In genomic region chr2:226888378-226888915, GRCh38 we compare ENCODE assay signal across 27 cellular contexts. TPM values are rescaled to one million over a fixed set of nuclear protein-coding genes. Genes with fewer than 3 reads are reported as not detected.
DNase-seq lines count a peak whose midpoint lies in the region; ATAC-seq and TF ChIP-seq lines count a peak whose summit lies in the region.
"Had no signal": no experiment of that assay in that cellular context is flagged by ENCODE, and none has a peak within 500 bp of the region (broad histone marks: within the 10 kb centered on the region; RNA-seq: fewer than 3 reads in every experiment).

No MANE protein-coding gene starts in this region.

- H3K36me3 ChIP-seq in RWPE2 (ENCODE audit: low read depth), result no peaks in the 10 kb centered on the region
- H3K36me3 ChIP-seq: MG63, ovary, transverse colon had no signal

- no peaks in the 10 kb centered on the region for H3K27me3 ChIP-seq in RWPE2 (ENCODE audit: insufficient read depth, poor library complexity, severe bottlenecking)
- H3K27me3 ChIP-seq: MG63, ovary, transverse colon had no signal

- H3K27ac ChIP-seq in RWPE2 (ENCODE audit: poor library complexity, severe bottlenecking) (peak overlapping the region; percentile 82), epithelial cell of prostate (peak overlapping the region; percentile 29)
- H3K27ac ChIP-seq: ovary, SK-N-MC, transverse colon had no signal

- H3K4me3 Mint-ChIP-seq in osteocyte (ENCODE audit: unreplicated experiment), result no peak overlapping the region
- H3K4me3 Mint-ChIP-seq: activated CD4-positive, alpha-beta T cell treated with anti-CD3 and anti-CD28 coated beads for 36 hours; activated CD8-positive, alpha-beta T cell treated with anti-CD3 and anti-CD28 coated beads, Interleukin-2, amount 10 ng/mL, durations not matched to agents 7 days and 5 days; central memory CD8-positive, alpha-beta T cell; natural killer cell treated with Interleukin-12 subunit alpha and Interleukin-12 subunit beta and Interleukin-15 and Interleukin-18, amount 100 ng/mL, for 72 hours had no signal

- peaks cover 47% of the 10 kb centered on the region for H3K4me1 Mint-ChIP-seq in osteocyte (ENCODE audit: unreplicated experiment)
- H3K4me1 Mint-ChIP-seq: activated CD4-positive, alpha-beta T cell treated with anti-CD3 and anti-CD28 coated beads for 36 hours; central memory CD8-positive, alpha-beta T cell had no signal

- peaks cover 38% of the 10 kb centered on the region for H3K4me1 ChIP-seq in RWPE2 (ENCODE audit: insufficient read depth, poor library complexity, severe bottlenecking)
- H3K4me1 ChIP-seq: transverse colon had no signal

- ATAC-seq in RWPE2 (ENCODE audit: low read depth) (peak; percentile 47), HG03097 (IDR thresholded peaks at IDR 0.05; ENCODE audit: low FRiP score, unreplicated experiment) (no peak)
- ATAC-seq: activated CD4-positive, alpha-beta T cell treated with anti-CD3 and anti-CD28 coated beads for 36 hours; activated CD8-positive, alpha-beta T cell treated with anti-CD3 and anti-CD28 coated beads, Interleukin-2, amount 10 ng/mL, durations not matched to agents 7 days and 5 days; activated naive CD4-positive, alpha-beta T cell treated with anti-CD3 and anti-CD28 coated beads, Interleukin-2, amount 50 U/mL, for 72 hours; natural killer cell treated with Interleukin-12 subunit alpha and Interleukin-12 subunit beta and Interleukin-15 and Interleukin-18, amount 100 ng/mL, for 72 hours had no signal

- H3K9me3 Mint-ChIP-seq in osteocyte (ENCODE audit: unreplicated experiment), result no peaks in the 10 kb centered on the region
- H3K9me3 Mint-ChIP-seq: activated naive CD4-positive, alpha-beta T cell treated with anti-CD3 and anti-CD28 coated beads, Interleukin-2, amount 50 U/mL, for 72 hours; central memory CD8-positive, alpha-beta T cell; natural killer cell treated with Interleukin-12 subunit alpha and Interleukin-12 subunit beta and Interleukin-15 and Interleukin-18, amount 100 ng/mL, for 72 hours had no signal

- no peaks in the 10 kb centered on the region for H3K9me3 ChIP-seq in RWPE2 (ENCODE audit: severe bottlenecking)
- H3K9me3 ChIP-seq: MG63, ovary, transverse colon had no signal

- no peaks in the 10 kb centered on the region for H3K36me3 Mint-ChIP-seq in osteocyte (ENCODE audit: unreplicated experiment)
- H3K36me3 Mint-ChIP-seq: natural killer cell treated with Interleukin-12 subunit alpha and Interleukin-12 subunit beta and Interleukin-15 and Interleukin-18, amount 100 ng/mL, for 72 hours had no signal

- no peaks in the 10 kb centered on the region for H3K27me3 Mint-ChIP-seq in osteocyte (ENCODE audit: unreplicated experiment)
- H3K27me3 Mint-ChIP-seq: activated CD4-positive, alpha-beta T cell treated with anti-CD3 and anti-CD28 coated beads for 36 hours; central memory CD8-positive, alpha-beta T cell; natural killer cell treated with Interleukin-12 subunit alpha and Interleukin-12 subunit beta and Interleukin-15 and Interleukin-18, amount 100 ng/mL, for 72 hours had no signal

- peak overlapping the region; percentile 8 for H3K27ac Mint-ChIP-seq in osteocyte (ENCODE audit: unreplicated experiment)
- H3K27ac Mint-ChIP-seq: activated CD4-positive, alpha-beta T cell treated with anti-CD3 and anti-CD28 coated beads for 36 hours; activated CD8-positive, alpha-beta T cell treated with anti-CD3 and anti-CD28 coated beads, Interleukin-2, amount 10 ng/mL, durations not matched to agents 7 days and 5 days; activated naive CD4-positive, alpha-beta T cell treated with anti-CD3 and anti-CD28 coated beads, Interleukin-2, amount 50 U/mL, for 72 hours; natural killer cell treated with Interleukin-12 subunit alpha and Interleukin-12 subunit beta and Interleukin-15 and Interleukin-18, amount 100 ng/mL, for 72 hours had no signal

- no peak overlapping the region for H3K4me3 ChIP-seq in RWPE2 (ENCODE audit: severe bottlenecking)
- H3K4me3 ChIP-seq: MG63, ovary, SK-N-MC, transverse colon had no signal

- TF ChIP-seq CTCF in RWPE2 (IDR thresholded peaks at IDR 0.05; ENCODE audit: poor library complexity, severe bottlenecking), result no peak
- TF ChIP-seq CTCF in osteocyte (IDR thresholded peaks at IDR 0.05), result no peak

- DNase-seq in ELR (ENCODE audit: low read depth) (peak; percentile 49), RWPE2 (ENCODE audit: low spot score) (no peak), epithelial cell of prostate (ENCODE audit: low read depth, low spot score) (no peak), osteocyte (ENCODE audit: extremely low spot score, unreplicated experiment) (no peak), NCI-H1694 (lab: John Stamatoyannopoulos, UW) (no peak), NCI-H226 (no peak)
- no peak for DNase-seq in activated T-cell treated with anti-CD3 and anti-CD28 coated beads, Interleukin-2, amount 50 U/mL, for 1 hour
- DNase-seq: activated CD4-positive, alpha-beta T cell treated with anti-CD3 and anti-CD28 coated beads for 36 hours; activated CD8-positive, alpha-beta T cell treated with anti-CD3 and anti-CD28 coated beads, Interleukin-2, amount 10 ng/mL, durations not matched to agents 7 days and 5 days; C1 segment of cervical spinal cord; COR-L47; DMS79; head of caudate nucleus; kidney; MG63; NCI-H2081; NCI-H446; ovary; RPMI8226; stimulated activated CD4-positive, alpha-beta T cell treated with anti-CD3 and anti-CD28 coated beads, Interleukin-2, amount 100 ng/mL, for 48 hours; T-helper 2 cell; transverse colon had no signal

RNA-seq across cellular contexts. Expression of gene RHBDD1, which starts 52.6 kb away (rescaled TPM):
- total RNA-seq in osteocyte, result 27.7 and 32.7 TPM in 2 replicates
